In genomic region chr1:44112486-44112885, GRCh38 we compare ENCODE assay signal across 21 cellular contexts. TPM values are rescaled to one million over a fixed set of nuclear protein-coding genes. Genes with fewer than 3 reads are reported as not detected.
"Had no signal": no experiment of that assay in that cellular context is flagged by ENCODE, and none has a peak within 500 bp of the region (broad histone marks: within the 10 kb centered on the region; RNA-seq: fewer than 3 reads in every experiment).

No MANE protein-coding gene starts in this region.

- H3K9me3 ChIP-seq: gastroesophageal sphincter, psoas muscle, thoracic aorta had no signal

- H3K27me3 ChIP-seq: gastroesophageal sphincter had no signal

- H3K27ac ChIP-seq: gastroesophageal sphincter, psoas muscle, thoracic aorta had no signal

- H3K9me3 Mint-ChIP-seq: activated B cell treated with CpG ODN at 0.5 μM for 24 hours; activated naive CD4-positive, alpha-beta T cell treated with anti-CD3 and anti-CD28 coated beads, Interleukin-2, amount 50 U/mL, for 72 hours; endodermal cell; stimulated activated naive CD8-positive, alpha-beta T cell treated with anti-CD3 and anti-CD28 coated beads, Interleukin-15, amount 100 ng/mL, for 72 hours had no signal

- ATAC-seq: activated naive CD4-positive, alpha-beta T cell treated with anti-CD3 and anti-CD28 coated beads, Interleukin-2, amount 50 U/mL, for 72 hours; gastroesophageal sphincter; psoas muscle; stimulated activated naive CD8-positive, alpha-beta T cell treated with anti-CD3 and anti-CD28 coated beads, Interleukin-15, amount 100 ng/mL, for 72 hours; T-helper 17 cell had no signal

- H3K4me3 ChIP-seq: gastroesophageal sphincter, psoas muscle, thoracic aorta had no signal

- H3K4me1 Mint-ChIP-seq: activated B cell treated with CpG ODN at 0.5 μM for 24 hours; endodermal cell; stimulated activated naive CD8-positive, alpha-beta T cell treated with anti-CD3 and anti-CD28 coated beads, Interleukin-15, amount 100 ng/mL, for 72 hours; T-helper 17 cell had no signal

- H3K36me3 Mint-ChIP-seq: activated naive CD4-positive, alpha-beta T cell treated with anti-CD3 and anti-CD28 coated beads, Interleukin-2, amount 50 U/mL, for 72 hours had no signal

- H3K36me3 ChIP-seq: gastroesophageal sphincter, thoracic aorta had no signal

- H3K4me1 ChIP-seq: gastroesophageal sphincter, psoas muscle had no signal

- H3K4me3 Mint-ChIP-seq: activated B cell treated with CpG ODN at 0.5 μM for 24 hours; endodermal cell; stimulated activated naive CD8-positive, alpha-beta T cell treated with anti-CD3 and anti-CD28 coated beads, Interleukin-15, amount 100 ng/mL, for 72 hours; T-helper 17 cell had no signal

- DNase-seq: activated B cell treated with CpG ODN at 0.5 μM for 24 hours; activated CD4-positive, alpha-beta T cell treated with anti-CD3 and anti-CD28 coated beads, Interleukin-2, amount 50 U/mL, for 1 hour; endodermal cell; hippocampal formation; kidney glomerular epithelial cell; psoas muscle; stimulated activated CD4-positive, alpha-beta T cell treated with anti-CD3 and anti-CD28 coated beads, Interleukin-15, amount 100 ng/mL, for 24 hours; stimulated activated CD4-positive, alpha-beta T cell treated with anti-CD3 and anti-CD28 coated beads, Interleukin-4, amount 100 ng/mL, for 4 hours; stimulated activated naive CD8-positive, alpha-beta T cell treated with anti-CD3 and anti-CD28 coated beads, Interleukin-15, amount 100 ng/mL, for 72 hours; T-helper 17 cell had no signal

- H3K27ac Mint-ChIP-seq: activated B cell treated with CpG ODN at 0.5 μM for 24 hours; endodermal cell; stimulated activated naive CD8-positive, alpha-beta T cell treated with anti-CD3 and anti-CD28 coated beads, Interleukin-15, amount 100 ng/mL, for 72 hours; T-helper 17 cell had no signal

RNA-seq across cellular contexts. Expression of gene KLF17, which starts 6.1 kb away (rescaled TPM):
- total RNA-seq: activated B cell treated with CpG ODN at 0.5 μM for 24 hours; activated naive CD4-positive, alpha-beta T cell treated with anti-CD3 and anti-CD28 coated beads, Interleukin-2, amount 50 U/mL, for 72 hours; chondrocyte; dermis microvascular lymphatic vessel endothelial cell; endodermal cell; liver; mesenteric fat pad; psoas muscle; T-helper 17 cell; ureter had no signal
- polyA plus RNA-seq: liver, neural cell, psoas muscle had no signal

RNA-seq across cellular contexts. Expression of gene KLF18, which starts 28.9 kb away (rescaled TPM):
- total RNA-seq: activated B cell treated with CpG ODN at 0.5 μM for 24 hours; activated naive CD4-positive, alpha-beta T cell treated with anti-CD3 and anti-CD28 coated beads, Interleukin-2, amount 50 U/mL, for 72 hours; chondrocyte; dermis microvascular lymphatic vessel endothelial cell; endodermal cell; gastroesophageal sphincter; liver; mesenteric fat pad; osteoblast; psoas muscle; T-helper 17 cell; thoracic aorta; ureter had no signal
- polyA plus RNA-seq: esophagus, liver, neural cell, psoas muscle had no signal
